Comparison of ENCODE assay signal across 1 cellular context in genomic region chr17:76416447-76416846, GRCh38.
TF ChIP-seq lines count a peak whose summit lies in the region.

No MANE protein-coding gene starts in this region.

TF ChIP-seq in GM23338, 12 proteins besides CTCF, POLR2A, EP300 and RAD21 (continued from another document):
- TF ChIP-seq ZNF462 (CRISPR knock-in tag; IDR thresholded peaks at IDR 0.05) (no peak), EZH2phosphoT487 (IDR thresholded peaks at IDR 0.05; ENCODE audit: unreplicated experiment) (no peak), REST (IDR thresholded peaks at IDR 0.05; ENCODE audit: unreplicated experiment) (no peak), EZH2 (IDR thresholded peaks at IDR 0.05; ENCODE audit: low read depth, unreplicated experiment) (no peak), JUNB (IDR thresholded peaks at IDR 0.05; ENCODE audit: unreplicated experiment) (no peak), NANOG (IDR thresholded peaks at IDR 0.05; ENCODE audit: borderline replicate concordance) (no peak), CREB1 (CRISPR knock-in tag; IDR thresholded peaks at IDR 0.05; ENCODE audit: low read depth) (no peak), ETS1 (IDR thresholded peaks at IDR 0.05) (no peak), POLR2AphosphoS5 (IDR thresholded peaks at IDR 0.05; ENCODE audit: low read depth) (no peak)
